Comparison of ENCODE assay signal across 22 cellular contexts in genomic region chr1:153745417-153745816, GRCh38. TPM values are rescaled to one million over a fixed set of nuclear protein-coding genes. Genes with fewer than 3 reads are reported as not detected.
DNase-seq lines count a peak whose midpoint lies in the region; ATAC-seq, FAIRE-seq and TF ChIP-seq lines count a peak whose summit lies in the region.
"Had no signal": no experiment of that assay in that cellular context is flagged by ENCODE, and none has a peak within 500 bp of the region (broad histone marks: within the 10 kb centered on the region; RNA-seq: fewer than 3 reads in every experiment).

No MANE protein-coding gene starts in this region.

- no peak for ATAC-seq in HG03196 (IDR thresholded peaks at IDR 0.05; ENCODE audit: unreplicated experiment)
- ATAC-seq in GM18517 (IDR thresholded peaks at IDR 0.05; ENCODE audit: unreplicated experiment) = no peak
- ATAC-seq: A549 had no signal

- H3K4me3 Mint-ChIP-seq in neural progenitor cell = no peak overlapping the region
- H3K4me3 Mint-ChIP-seq: CD4-positive, alpha-beta memory T cell had no signal

- peaks cover 5% of the 10 kb centered on the region for H3K27me3 Mint-ChIP-seq in neural progenitor cell (ENCODE audit: insufficient read depth, low read depth)
- H3K27me3 Mint-ChIP-seq: CD4-positive, alpha-beta memory T cell had no signal

- H3K4me3 ChIP-seq in H7 (ENCODE audit: insufficient read depth, low read depth, low read length) (no peak overlapping the region), ascending aorta (no peak overlapping the region), iPS-15b (ENCODE audit: low read depth, low read length) (peak overlapping the region; percentile 6), neural progenitor cell (no peak overlapping the region)
- H3K4me3 ChIP-seq: A549, BLaER1 had no signal

- DNase-seq in H7 = peak; percentile 84
- DNase-seq in ascending aorta (ENCODE audit: low spot score in 2 of 2) = no peak
- DNase-seq in neural progenitor cell (ENCODE audit: low spot score) = peak; percentile 41
- DNase-seq in GM12892 (ENCODE audit: insufficient read length) = no peak
- DNase-seq in amniotic stem cell (lab: John Stamatoyannopoulos, UW) = no peak
- DNase-seq: Calu3; CD4-positive, alpha-beta memory T cell; DMS53; EL; NCI-H1417; NCI-H187 treated with DMSO at 0.1 percent for 48 hours; NCI-H2227 treated with DMSO at 0.1 percent for 48 hours; NCI-H510A treated with DMSO at 0.1 percent for 48 hours; NCI-H82; RPMI8226; SHP77 treated with DMSO at 0.1 percent for 48 hours; SK-N-SH had no signal

- peaks cover 42% of the 10 kb centered on the region for H3K36me3 Mint-ChIP-seq in neural progenitor cell

- peaks cover 22 to 62% of the 10 kb centered on the region in 2 donors for H3K4me1 ChIP-seq in ascending aorta
- peaks cover 15% of the 10 kb centered on the region for H3K4me1 ChIP-seq in iPS-15b (ENCODE audit: control insufficient read depth, insufficient read depth, low read length)
- peaks cover 42% of the 10 kb centered on the region for H3K4me1 ChIP-seq in neural progenitor cell

- H3K27me3 ChIP-seq in H7 (ENCODE audit: control insufficient read depth, insufficient read depth, low read length) (no peaks in the 10 kb centered on the region), ascending aorta (no peaks in the 10 kb centered on the region), iPS-15b (ENCODE audit: control insufficient read depth, insufficient read depth, low read length) (no peaks in the 10 kb centered on the region), neural progenitor cell (no peaks in the 10 kb centered on the region)
- H3K27me3 ChIP-seq: BLaER1 had no signal

- peaks cover 30% of the 10 kb centered on the region for H3K36me3 ChIP-seq in H7 (replicated peaks; ENCODE audit: control insufficient read depth, insufficient read depth, low read length)
- peaks cover 21 to 45% of the 10 kb centered on the region in 2 donors for H3K36me3 ChIP-seq in ascending aorta
- peaks cover 21% of the 10 kb centered on the region for H3K36me3 ChIP-seq in iPS-15b (ENCODE audit: control insufficient read depth, insufficient read depth, low read length)
- H3K36me3 ChIP-seq in neural progenitor cell = no peaks in the 10 kb centered on the region

- H3K4me1 Mint-ChIP-seq in neural progenitor cell = peaks cover 8% of the 10 kb centered on the region

- no peak for FAIRE-seq in GM12892 (lab: Jason Lieb, UNC)
- FAIRE-seq: A549 had no signal

- H3K27ac Mint-ChIP-seq in neural progenitor cell = no peak overlapping the region

- no peak overlapping the region for H2AFZ ChIP-seq in neural progenitor cell (replicated peaks)

- peak overlapping the region; percentile 28 for H3K4me2 ChIP-seq in neural progenitor cell
- H3K4me2 ChIP-seq: A549, BLaER1, SK-N-SH had no signal

- peaks cover 48% of the 10 kb centered on the region for H3F3A ChIP-seq in neural progenitor cell (ENCODE audit: low read depth)

- no peak for TF ChIP-seq POLR2A in GM12892 (IDR thresholded peaks at IDR 0.05; ENCODE audit: low read depth, low read length)

- H3K9ac ChIP-seq in iPS-15b (ENCODE audit: low read depth, low read length) (no peak overlapping the region), neural progenitor cell (no peak overlapping the region)
- H3K9ac ChIP-seq: BLaER1, SK-N-SH had no signal

- no peaks in the 10 kb centered on the region for H3K9me3 Mint-ChIP-seq in neural progenitor cell
- H3K9me3 Mint-ChIP-seq: CD4-positive, alpha-beta memory T cell had no signal

- peaks cover 24% of the 10 kb centered on the region for H4K20me1 ChIP-seq in neural progenitor cell (ENCODE audit: low read depth)
- H4K20me1 ChIP-seq: BLaER1 had no signal

- intact Hi-C loops in ascending aorta (cut with DNase I) = no loop called here

- H3K27ac ChIP-seq in ascending aorta = peak overlapping the region; percentile 91 to 94
- H3K27ac ChIP-seq in neural progenitor cell = no peak overlapping the region
- H3K27ac ChIP-seq: A549, BLaER1 had no signal

- no peaks in the 10 kb centered on the region for H3K9me3 ChIP-seq in ascending aorta
- H3K9me3 ChIP-seq in iPS-15b (ENCODE audit: control insufficient read depth, insufficient read depth, low read length) = no peaks in the 10 kb centered on the region
- no peaks in the 10 kb centered on the region for H3K9me3 ChIP-seq in neural progenitor cell (ENCODE audit: low read depth)
- H3K9me3 ChIP-seq: A549, BLaER1, SK-N-SH had no signal

- TF ChIP-seq CTCF in ascending aorta (IDR thresholded peaks at IDR 0.05) = no peak
- no peak for TF ChIP-seq CTCF in neural progenitor cell (IDR thresholded peaks at IDR 0.05)

- no peaks in the 10 kb centered on the region for H3K79me2 ChIP-seq in neural progenitor cell (ENCODE audit: low read depth)

RNA-seq across cellular contexts. Expression of gene INTS3, which starts 17.6 kb away (rescaled TPM):
- 58.3 and 66.6 TPM in 2 replicates for total RNA-seq in H7 (2014; rRNA removed; shearing (Covaris generic))
- total RNA-seq in ascending aorta (55.9 TPM), neural progenitor cell (ENCODE audit: low replicate concordance) (45.1 and 58.8 TPM in 2 replicates)
- polyA plus RNA-seq in GM12892 (2012; ENCODE audit: missing spikeins) = 40.9 TPM

RNA-seq across cellular contexts. Expression of gene SLC27A3, which starts 29.8 kb away (rescaled TPM):
- total RNA-seq in H7 (2014; rRNA removed; shearing (Covaris generic)) = 44.7 and 48.9 TPM in 2 replicates
- total RNA-seq in ascending aorta = 315 TPM
- total RNA-seq in neural progenitor cell (ENCODE audit: low replicate concordance) = 8.2 and 10.1 TPM in 2 replicates
- polyA plus RNA-seq in GM12892 (2012; ENCODE audit: missing spikeins) = 7.4 TPM

Comparison
In these comparisons a context has a peak if more than half of its experiments do, and no peak if none do; other contexts are left out.
1. DNase-seq: peak in H7 (single experiment) and neural progenitor cell (single experiment); none in ascending aorta (0 of 2), GM12892 (single experiment) and amniotic stem cell (single experiment).